30 cellular contexts compared by ENCODE assay signal in the genomic region with DNA sequence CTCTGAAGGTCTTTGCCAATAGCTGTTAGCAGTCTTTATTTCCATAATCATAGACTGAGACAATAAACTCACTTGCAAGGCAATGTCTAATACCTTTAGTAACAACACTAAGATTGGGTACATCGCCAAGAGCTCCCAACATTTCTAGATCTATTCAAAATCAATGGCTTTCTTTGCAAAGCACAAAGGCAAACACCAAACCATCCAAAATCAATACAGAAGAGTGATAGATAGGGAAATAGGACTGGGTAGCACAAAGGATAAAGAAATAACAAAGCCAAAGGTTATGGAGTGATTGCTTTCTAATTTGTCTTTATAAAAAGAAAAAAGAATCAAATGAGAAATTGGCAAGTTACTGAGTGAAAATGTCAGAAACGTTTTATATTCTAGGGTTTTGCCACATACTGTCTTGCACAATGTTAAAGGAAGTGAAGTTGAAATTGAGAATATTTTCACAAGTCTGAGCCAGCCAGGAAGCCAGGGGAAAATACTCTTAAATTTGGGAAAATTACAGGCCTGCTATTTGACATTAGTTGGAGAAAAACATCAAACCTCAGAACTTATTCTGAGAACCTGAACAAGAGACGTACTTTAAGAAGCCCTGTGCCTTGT. TPM values are rescaled to one million over a fixed set of nuclear protein-coding genes. Genes with fewer than 3 reads are reported as not detected.
DNase-seq lines count a peak whose midpoint lies in the region; ATAC-seq and TF ChIP-seq lines count a peak whose summit lies in the region.
"Had no signal": no experiment of that assay in that cellular context is flagged by ENCODE, and none has a peak within 500 bp of the region (broad histone marks: within the 10 kb centered on the region; RNA-seq: fewer than 3 reads in every experiment).

No MANE protein-coding gene starts in this region.

- H3K4me1 Mint-ChIP-seq in Calu3 (ENCODE audit: low read depth, unreplicated experiment) (peaks cover 56% of the 10 kb centered on the region), neural crest cell (peaks cover 15% of the 10 kb centered on the region)
- no peaks in the 10 kb centered on the region for H3K4me1 Mint-ChIP-seq in CD8-positive, alpha-beta memory T cell
- H3K4me1 Mint-ChIP-seq: activated CD4-positive, alpha-beta memory T cell treated with anti-CD3 and anti-CD28 coated beads, Interleukin-2, amount 10 ng/mL, durations not matched to agents 7 days and 5 days; nephron had no signal

- H3K9me3 Mint-ChIP-seq in Calu3 (ENCODE audit: low read depth, unreplicated experiment) (no peaks in the 10 kb centered on the region), neural crest cell (peaks cover 4% of the 10 kb centered on the region)
- no peaks in the 10 kb centered on the region for H3K9me3 Mint-ChIP-seq in CD8-positive, alpha-beta memory T cell
- H3K9me3 Mint-ChIP-seq: activated CD4-positive, alpha-beta memory T cell treated with anti-CD3 and anti-CD28 coated beads, Interleukin-2, amount 10 ng/mL, durations not matched to agents 7 days and 5 days had no signal

- ATAC-seq in HG02678 (IDR thresholded peaks at IDR 0.05; ENCODE audit: unreplicated experiment) = no peak
- ATAC-seq: K562, lower lobe of right lung had no signal

- H3K9me3 ChIP-seq in ascending aorta = no peaks in the 10 kb centered on the region
- no peaks in the 10 kb centered on the region for H3K9me3 ChIP-seq in CD8-positive, alpha-beta memory T cell (ENCODE audit: low read length)
- H3K9me3 ChIP-seq: BE2C, lower lobe of right lung, pancreas, sigmoid colon, stomach, tibial nerve had no signal

- H3K36me3 ChIP-seq in ascending aorta = no peaks in the 10 kb centered on the region
- no peaks in the 10 kb centered on the region for H3K36me3 ChIP-seq in CD8-positive, alpha-beta memory T cell (ENCODE audit: insufficient read depth, low read length)
- H3K36me3 ChIP-seq: BE2C, lower lobe of right lung, pancreas, sigmoid colon, stomach, tibial nerve had no signal

- H3K27me3 Mint-ChIP-seq in Calu3 (ENCODE audit: unreplicated experiment) (no peaks in the 10 kb centered on the region), neural crest cell (ENCODE audit: low read depth) (no peaks in the 10 kb centered on the region)
- peaks cover 3 to 4% of the 10 kb centered on the region in 2 donors for H3K27me3 Mint-ChIP-seq in CD8-positive, alpha-beta memory T cell

- intact Hi-C loops in Calu3 (cut with micrococcal nuclease; ENCODE audit: unreplicated experiment) = no loop called here
- intact Hi-C loops in ascending aorta (cut with DNase I) = no loop called here
- intact Hi-C loops in posterior vena cava (cut with DNase I) = no loop called here

- CTCF ChIA-PET in Calu3 (lab: Charles Lee) = no interaction called here
- CTCF ChIA-PET in CD8-positive, alpha-beta memory T cell (lab: Charles Lee) = no interaction called here

- H3K4me3 ChIP-seq in ascending aorta = no peak overlapping the region
- H3K4me3 ChIP-seq in CD8-positive, alpha-beta memory T cell (ENCODE audit: low read length) = no peak overlapping the region
- H3K4me3 ChIP-seq: K562, lower lobe of right lung, pancreas, PC-9, sigmoid colon, stomach, tibial nerve had no signal

- peaks cover 3% of the 10 kb centered on the region in 2 donors for H3K4me1 ChIP-seq in ascending aorta
- H3K4me1 ChIP-seq in CD8-positive, alpha-beta memory T cell (ENCODE audit: insufficient read depth, low read length) = no peaks in the 10 kb centered on the region
- H3K4me1 ChIP-seq: lower lobe of right lung, tibial nerve had no signal

- no peak for DNase-seq in Calu3
- DNase-seq in ascending aorta (ENCODE audit: low spot score in 2 of 2) = no peak
- peak; percentile 66 for DNase-seq in fibroblast of gingiva (ENCODE audit: low read depth)
- no peak for DNase-seq in neural crest cell (ENCODE audit: low read depth, low spot score)
- DNase-seq in caudate nucleus (lab: John Stamatoyannopoulos, UW) = no peak
- DNase-seq in CD8-positive, alpha-beta memory T cell = no peak
- DNase-seq in posterior vena cava (ENCODE audit: low spot score) = no peak
- DNase-seq: ACHN; activated CD4-positive, alpha-beta memory T cell treated with anti-CD3 and anti-CD28 coated beads, Interleukin-2, amount 10 ng/mL, durations not matched to agents 7 days and 5 days; activated CD8-positive, alpha-beta memory T cell treated with anti-CD3 and anti-CD28 coated beads, Interleukin-2, amount 50 U/mL, for 4 hours; activated naive CD4-positive, alpha-beta T cell; BE2C; DMS53; H7; kidney; lower lobe of right lung; NCI-H2029; NCI-H526; NK-92 treated with Interleukin-12 subunit alpha and Interleukin-12 subunit beta, amount 100 ng/mL, for 24 hours; pancreas; PC-9; SHP77; sigmoid colon; stimulated activated CD4-positive, alpha-beta T cell treated with anti-CD3 and anti-CD28 coated beads, Interleukin-4, amount 100 ng/mL, for 1 hour; stomach had no signal

- peak overlapping the region; percentile 45 to 59 for H3K27ac ChIP-seq in ascending aorta
- H3K27ac ChIP-seq in caudate nucleus (ENCODE audit: low read depth, low read length) = no peak overlapping the region
- H3K27ac ChIP-seq in CD8-positive, alpha-beta memory T cell (ENCODE audit: low read depth, low read length) = no peak overlapping the region
- H3K27ac ChIP-seq: lower lobe of right lung, pancreas, sigmoid colon had no signal

- no TSS peak for BruUV-seq in Calu3 (replicated peaks; lab: Mats Ljungman, UMichigan)

- no peak for TF ChIP-seq CTCF in Calu3 (IDR thresholded peaks at IDR 0.05; ENCODE audit: unreplicated experiment)
- no peak for TF ChIP-seq CTCF in ascending aorta (IDR thresholded peaks at IDR 0.05)
- TF ChIP-seq CTCF in neural crest cell (conservative IDR thresholded peaks at IDR 0.05) = no peak

- no peaks in the 10 kb centered on the region for H3K27me3 ChIP-seq in ascending aorta
- H3K27me3 ChIP-seq in CD8-positive, alpha-beta memory T cell (ENCODE audit: insufficient read depth, low read length, poor library complexity, severe bottlenecking) = no peaks in the 10 kb centered on the region
- H3K27me3 ChIP-seq: BE2C, pancreas, sigmoid colon, stomach, tibial nerve had no signal

- H3K27ac Mint-ChIP-seq in Calu3 (ENCODE audit: unreplicated experiment) (peak overlapping the region; percentile 98), neural crest cell (ENCODE audit: unreplicated experiment) (peak overlapping the region; percentile 3)
- no peak overlapping the region for H3K27ac Mint-ChIP-seq in CD8-positive, alpha-beta memory T cell
- H3K27ac Mint-ChIP-seq: activated CD4-positive, alpha-beta memory T cell treated with anti-CD3 and anti-CD28 coated beads, Interleukin-2, amount 10 ng/mL, durations not matched to agents 7 days and 5 days; nephron had no signal

- H3K36me3 Mint-ChIP-seq in Calu3 (ENCODE audit: insufficient read depth, unreplicated experiment) (peaks cover 13% of the 10 kb centered on the region), neural crest cell (ENCODE audit: low read depth) (no peaks in the 10 kb centered on the region)
- no peaks in the 10 kb centered on the region for H3K36me3 Mint-ChIP-seq in CD8-positive, alpha-beta memory T cell

- H3K4me3 Mint-ChIP-seq in Calu3 (ENCODE audit: low read depth, unreplicated experiment) (no peak overlapping the region), neural crest cell (no peak overlapping the region)
- no peak overlapping the region for H3K4me3 Mint-ChIP-seq in CD8-positive, alpha-beta memory T cell
- H3K4me3 Mint-ChIP-seq: activated CD4-positive, alpha-beta memory T cell treated with anti-CD3 and anti-CD28 coated beads, Interleukin-2, amount 10 ng/mL, durations not matched to agents 7 days and 5 days; nephron had no signal

- POLR2A ChIA-PET in CD8-positive, alpha-beta memory T cell (lab: Charles Lee) = no interaction called here

RNA-seq across cellular contexts. Expression of a gene that starts 53.3 kb away (rescaled TPM):
- total RNA-seq in Calu3 (2022) = 30.9 and 43.6 TPM in 2 replicates
- total RNA-seq in ascending aorta = 9.7 TPM
- total RNA-seq in neural crest cell = 14.4 and 15.0 TPM in 2 replicates
- 1 to 10 TPM in 1 of 2 experiments, under 1 TPM in 1; 0.84 to 1.2 TPM for total RNA-seq in CD8-positive, alpha-beta memory T cell
- 0.20 TPM for polyA plus RNA-seq in CD8-positive, alpha-beta memory T cell
- total RNA-seq in posterior vena cava = 10 to 100 TPM; 34.9 to 44.4 TPM
- total RNA-seq: T-helper 2 cell treated with Interferon-gamma antibody and Interleukin-4, amounts not matched to agents 100 ng/mL and 5 ng/mL, for 36 hours had no signal

Comparison
In these comparisons a context has a peak if more than half of its experiments do, and no peak if none do; other contexts are left out.
1. H3K27ac Mint-ChIP-seq: peak in Calu3 (single experiment) and neural crest cell (single experiment); none in CD8-positive, alpha-beta memory T cell (0 of 8).
2. H3K27ac ChIP-seq: peak in ascending aorta (2 of 2); none in caudate nucleus (single experiment) and CD8-positive, alpha-beta memory T cell (single experiment).